11 cellular contexts compared by ENCODE assay signal in the genomic region with DNA sequence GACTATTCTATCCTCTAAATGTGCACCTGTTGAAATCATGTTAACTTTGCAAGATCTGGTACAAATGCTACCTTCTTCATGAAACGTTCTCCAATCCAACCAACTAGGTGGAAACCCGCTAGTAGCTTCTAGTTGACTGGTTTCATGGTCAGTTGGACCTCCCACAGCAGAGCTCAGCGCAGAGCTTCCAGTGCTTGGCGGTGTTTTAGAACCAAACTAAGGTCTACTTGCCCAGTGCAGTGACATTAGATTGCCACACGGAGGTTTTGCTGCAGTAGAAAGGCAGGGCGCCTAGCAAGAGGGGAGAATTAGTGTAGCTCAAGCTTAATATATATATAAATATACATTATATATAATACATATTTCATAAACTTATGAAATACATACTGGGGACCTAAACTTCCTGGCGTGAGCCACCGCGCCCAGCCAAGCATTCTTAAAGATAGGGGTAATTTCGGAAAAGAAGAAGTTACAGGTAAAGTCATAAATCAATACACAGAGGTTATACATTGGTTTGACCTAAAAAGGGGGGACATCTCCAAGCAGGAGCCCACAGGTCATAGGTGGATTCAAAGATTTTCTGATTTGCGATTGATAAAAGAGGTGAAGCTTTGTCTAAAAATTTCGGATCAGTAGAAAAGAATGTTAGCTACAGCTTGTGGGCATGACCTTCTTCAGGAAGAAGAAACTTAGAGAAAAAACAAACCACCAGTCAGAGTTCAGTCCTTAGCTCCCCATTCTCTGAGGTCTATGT. TPM values are rescaled to one million over a fixed set of nuclear protein-coding genes. Genes with fewer than 3 reads are reported as not detected.
DNase-seq lines count a peak whose midpoint lies in the region; ATAC-seq lines count a peak whose summit lies in the region.
"Had no signal": no experiment of that assay in that cellular context is flagged by ENCODE, and none has a peak within 500 bp of the region (broad histone marks: within the 10 kb centered on the region; RNA-seq: fewer than 3 reads in every experiment).

No MANE protein-coding gene starts in this region.

- H3K9me3 Mint-ChIP-seq in IgD-negative memory B cell = no peaks in the 10 kb centered on the region
- no peaks in the 10 kb centered on the region for H3K9me3 Mint-ChIP-seq in activated T-helper 1 cell treated with anti-CD3 and anti-CD28 coated beads, Interleukin-12 subunit alpha, Interleukin-12 subunit beta, Interleukin-2, Interleukin-4 antibody, amounts not matched to agents 30 ng/mL and 10 ng/mL and 1 ng/mL, durations not matched to agents 14 hours and 24 hours and 36 hours
- H3K9me3 Mint-ChIP-seq in memory B cell = no peaks in the 10 kb centered on the region
- H3K9me3 Mint-ChIP-seq: activated T-cell treated with anti-CD3 and anti-CD28 coated beads, Interleukin-2, amount 50 U/mL, for 72 hours had no signal

- ATAC-seq in memory B cell (ENCODE audit: low read depth) (no peak), GM19397 (IDR thresholded peaks at IDR 0.05; ENCODE audit: unreplicated experiment) (no peak), HG03571 (IDR thresholded peaks at IDR 0.05; ENCODE audit: unreplicated experiment) (no peak)
- ATAC-seq: activated T-cell treated with anti-CD3 and anti-CD28 coated beads, Interleukin-2, amount 50 U/mL, for 72 hours; right cardiac atrium had no signal

- peak overlapping the region in 3 of 4 donors; percentile 21 to 95 (median 88) for H3K4me3 Mint-ChIP-seq in IgD-negative memory B cell
- H3K4me3 Mint-ChIP-seq in activated T-helper 1 cell treated with anti-CD3 and anti-CD28 coated beads, Interleukin-12 subunit alpha, Interleukin-12 subunit beta, Interleukin-2, Interleukin-4 antibody, amounts not matched to agents 30 ng/mL and 10 ng/mL and 1 ng/mL, durations not matched to agents 14 hours and 24 hours and 36 hours = peak overlapping the region; percentile 39
- H3K4me3 Mint-ChIP-seq in memory B cell = peak overlapping the region; percentile 39

- H3K4me1 Mint-ChIP-seq in IgD-negative memory B cell (peaks cover 16 to 21% (median 19%) of the 10 kb centered on the region in 3 donors), memory B cell (peaks cover 19% of the 10 kb centered on the region)
- peaks cover 35% of the 10 kb centered on the region for H3K4me1 Mint-ChIP-seq in activated T-helper 1 cell treated with anti-CD3 and anti-CD28 coated beads, Interleukin-12 subunit alpha, Interleukin-12 subunit beta, Interleukin-2, Interleukin-4 antibody, amounts not matched to agents 30 ng/mL and 10 ng/mL and 1 ng/mL, durations not matched to agents 14 hours and 24 hours and 36 hours (ENCODE audit: low read depth)

- H3K36me3 Mint-ChIP-seq in IgD-negative memory B cell = peaks cover 2% of the 10 kb centered on the region
- peaks cover 19% of the 10 kb centered on the region for H3K36me3 Mint-ChIP-seq in activated T-helper 1 cell treated with anti-CD3 and anti-CD28 coated beads, Interleukin-12 subunit alpha, Interleukin-12 subunit beta, Interleukin-2, Interleukin-4 antibody, amounts not matched to agents 30 ng/mL and 10 ng/mL and 1 ng/mL, durations not matched to agents 14 hours and 24 hours and 36 hours (ENCODE audit: low read depth)
- no peaks in the 10 kb centered on the region for H3K36me3 Mint-ChIP-seq in memory B cell

- DNase-seq in D341Med (ENCODE audit: low spot score) (peak; percentile 40), memory B cell (ENCODE audit: low spot score in 2 of 2) (no peak), EL (no peak), anterior cingulate cortex (lab: John Stamatoyannopoulos, UW) (no peak)
- no peak for DNase-seq in activated T-helper 1 cell treated with anti-CD3 and anti-CD28 coated beads, Interleukin-12 subunit alpha, Interleukin-12 subunit beta, Interleukin-2, Interleukin-4 antibody, amounts not matched to agents 30 ng/mL and 10 ng/mL and 1 ng/mL, durations not matched to agents 14 hours and 24 hours and 36 hours (ENCODE audit: low spot score)
- DNase-seq: NCI-H510A treated with DMSO at 0.1 percent for 48 hours had no signal

- H3K27me3 Mint-ChIP-seq in IgD-negative memory B cell (no peaks in the 10 kb centered on the region), memory B cell (no peaks in the 10 kb centered on the region)
- H3K27me3 Mint-ChIP-seq in activated T-helper 1 cell treated with anti-CD3 and anti-CD28 coated beads, Interleukin-12 subunit alpha, Interleukin-12 subunit beta, Interleukin-2, Interleukin-4 antibody, amounts not matched to agents 30 ng/mL and 10 ng/mL and 1 ng/mL, durations not matched to agents 14 hours and 24 hours and 36 hours (ENCODE audit: insufficient read depth) = no peaks in the 10 kb centered on the region

- intact Hi-C loops in activated T-helper 1 cell treated with anti-CD3 and anti-CD28 coated beads, Interleukin-12 subunit alpha, Interleukin-12 subunit beta, Interleukin-2, Interleukin-4 antibody, amounts not matched to agents 30 ng/mL and 10 ng/mL and 1 ng/mL, durations not matched to agents 14 hours and 24 hours and 36 hours (cut with micrococcal nuclease) = loop anchor here (10.0 kb wide), 2 partner anchors 292 to 1222 kb away; a partner anchor contains a TSS

- peak overlapping the region in 2 of 3 donors; percentile 46 to 95 for H3K27ac Mint-ChIP-seq in IgD-negative memory B cell
- H3K27ac Mint-ChIP-seq in activated T-helper 1 cell treated with anti-CD3 and anti-CD28 coated beads, Interleukin-12 subunit alpha, Interleukin-12 subunit beta, Interleukin-2, Interleukin-4 antibody, amounts not matched to agents 30 ng/mL and 10 ng/mL and 1 ng/mL, durations not matched to agents 14 hours and 24 hours and 36 hours = no peak overlapping the region
- H3K27ac Mint-ChIP-seq in memory B cell = peak overlapping the region; percentile 100

RNA-seq across cellular contexts. Expression of a gene that starts 2.0 kb away (rescaled TPM):
- polyA plus RNA-seq in IgD-negative memory B cell = 13.0 TPM
- 48.6 and 50.8 TPM in 2 replicates for total RNA-seq in activated T-helper 1 cell treated with anti-CD3 and anti-CD28 coated beads, Interleukin-12 subunit alpha, Interleukin-12 subunit beta, Interleukin-2, Interleukin-4 antibody, amounts not matched to agents 30 ng/mL and 10 ng/mL and 1 ng/mL, durations not matched to agents 14 hours and 24 hours and 36 hours

RNA-seq across cellular contexts. Expression of a gene that starts 24.8 kb away (rescaled TPM):
- polyA plus RNA-seq in IgD-negative memory B cell = 83.0 TPM
- 38.6 and 42.1 TPM in 2 replicates for total RNA-seq in activated T-helper 1 cell treated with anti-CD3 and anti-CD28 coated beads, Interleukin-12 subunit alpha, Interleukin-12 subunit beta, Interleukin-2, Interleukin-4 antibody, amounts not matched to agents 30 ng/mL and 10 ng/mL and 1 ng/mL, durations not matched to agents 14 hours and 24 hours and 36 hours

RNA-seq across cellular contexts. Expression of a gene that starts 26.4 kb away (rescaled TPM):
- polyA plus RNA-seq in IgD-negative memory B cell = 41.8 TPM
- total RNA-seq in activated T-helper 1 cell treated with anti-CD3 and anti-CD28 coated beads, Interleukin-12 subunit alpha, Interleukin-12 subunit beta, Interleukin-2, Interleukin-4 antibody, amounts not matched to agents 30 ng/mL and 10 ng/mL and 1 ng/mL, durations not matched to agents 14 hours and 24 hours and 36 hours = 69.3 and 73.4 TPM in 2 replicates
